In the genomic region with DNA sequence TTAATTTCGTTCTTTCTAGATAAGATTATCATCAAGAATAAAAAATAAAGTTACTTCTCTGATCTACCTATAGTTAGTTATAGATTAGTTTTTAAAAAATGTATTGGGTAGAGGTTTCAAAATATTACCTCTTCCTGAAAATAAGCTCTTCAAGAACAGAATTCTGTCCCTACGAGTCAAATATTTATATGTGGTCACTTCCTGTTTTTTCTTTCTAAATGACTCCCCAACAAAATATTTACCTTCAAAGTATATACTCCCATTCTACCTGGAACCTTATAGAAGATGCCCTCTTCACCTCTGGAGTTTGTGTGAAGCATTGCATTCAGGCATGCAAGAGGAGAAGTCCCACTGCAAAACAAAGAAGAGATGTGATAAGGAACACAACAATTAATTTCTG, we compare ENCODE assay signal across 23 cellular contexts.
"Had no signal": no experiment of that assay in that cellular context is flagged by ENCODE, and none has a peak within 500 bp of the region (broad histone marks: within the 10 kb centered on the region; RNA-seq: fewer than 3 reads in every experiment).

No MANE protein-coding gene starts in this region.

- H3K4me1 Mint-ChIP-seq: WTC11 had no signal

- FAIRE-seq: keratinocyte, pancreas had no signal

- ATAC-seq: activated CD8-positive, alpha-beta memory T cell treated with anti-CD3 and anti-CD28 coated beads, Interleukin-2, amount 10 ng/mL, durations not matched to agents 7 days and 5 days; gastroesophageal sphincter; left colon; pancreas; psoas muscle; right cardiac atrium; WTC11 had no signal

- H3K9me3 Mint-ChIP-seq: activated CD4-positive, alpha-beta memory T cell treated with anti-CD3 and anti-CD28 coated beads, Interleukin-2, amount 10 ng/mL, durations not matched to agents 7 days and 5 days; activated naive CD8-positive, alpha-beta T cell treated with anti-CD3 and anti-CD28 coated beads, Interleukin-2, amount 10 ng/mL, durations not matched to agents 7 days and 5 days; memory B cell; stimulated activated naive CD8-positive, alpha-beta T cell treated with anti-CD3 and anti-CD28 coated beads, Interleukin-15, Interleukin-2, amounts not matched to agents 100 ng/mL and 50 ng/mL, for 24 hours had no signal

- H3K27me3 Mint-ChIP-seq: activated CD4-positive, alpha-beta memory T cell treated with anti-CD3 and anti-CD28 coated beads, Interleukin-2, amount 10 ng/mL, durations not matched to agents 7 days and 5 days; activated CD8-positive, alpha-beta memory T cell treated with anti-CD3 and anti-CD28 coated beads, Interleukin-2, amount 10 ng/mL, durations not matched to agents 7 days and 5 days; activated naive CD8-positive, alpha-beta T cell treated with anti-CD3 and anti-CD28 coated beads, Interleukin-2, amount 10 ng/mL, durations not matched to agents 7 days and 5 days; memory B cell; stimulated activated naive CD8-positive, alpha-beta T cell treated with anti-CD3 and anti-CD28 coated beads, Interleukin-15, Interleukin-2, amounts not matched to agents 100 ng/mL and 50 ng/mL, for 24 hours had no signal

- H3K27ac ChIP-seq: epithelial cell of prostate, gastroesophageal sphincter, pancreas, psoas muscle, tibial artery had no signal

- DNase-seq: activated CD4-positive, alpha-beta memory T cell treated with anti-CD3 and anti-CD28 coated beads, Interleukin-2, amount 10 ng/mL, durations not matched to agents 7 days and 5 days; activated CD8-positive, alpha-beta memory T cell treated with anti-CD3 and anti-CD28 coated beads, Interleukin-2, amount 10 ng/mL, durations not matched to agents 7 days and 5 days; activated naive CD8-positive, alpha-beta T cell treated with anti-CD3 and anti-CD28 coated beads, Interleukin-2, amount 10 ng/mL, durations not matched to agents 7 days and 5 days; activated T-cell treated with anti-CD3 and anti-CD28 coated beads for 4 hours; amygdala; cortex of kidney; endodermal cell; head of caudate nucleus; left colon; nephron progenitor cell; pancreas; psoas muscle; right cardiac atrium; stimulated activated CD4-positive, alpha-beta T cell treated with anti-CD3 and anti-CD28 coated beads, Interleukin-4, amount 100 ng/mL, for 4 hours; SW 1271; T1000; tibial artery had no signal

- H3K4me3 ChIP-seq: gastroesophageal sphincter, pancreas, psoas muscle, tibial artery had no signal

- H3K4me1 ChIP-seq: gastroesophageal sphincter, pancreas, psoas muscle, tibial artery had no signal

- H3K27ac Mint-ChIP-seq: activated CD4-positive, alpha-beta memory T cell treated with anti-CD3 and anti-CD28 coated beads, Interleukin-2, amount 10 ng/mL, durations not matched to agents 7 days and 5 days; activated CD8-positive, alpha-beta memory T cell treated with anti-CD3 and anti-CD28 coated beads, Interleukin-2, amount 10 ng/mL, durations not matched to agents 7 days and 5 days; activated naive CD8-positive, alpha-beta T cell treated with anti-CD3 and anti-CD28 coated beads, Interleukin-2, amount 10 ng/mL, durations not matched to agents 7 days and 5 days; endodermal cell; memory B cell; nephron progenitor cell; stimulated activated naive CD8-positive, alpha-beta T cell treated with anti-CD3 and anti-CD28 coated beads, Interleukin-15, Interleukin-2, amounts not matched to agents 100 ng/mL and 50 ng/mL, for 24 hours; WTC11 had no signal

- H3K9me3 ChIP-seq: gastroesophageal sphincter, pancreas, psoas muscle, tibial artery had no signal

- H3K27me3 ChIP-seq: gastroesophageal sphincter, pancreas, tibial artery had no signal

- H3K4me3 Mint-ChIP-seq: activated CD4-positive, alpha-beta memory T cell treated with anti-CD3 and anti-CD28 coated beads, Interleukin-2, amount 10 ng/mL, durations not matched to agents 7 days and 5 days; activated CD8-positive, alpha-beta memory T cell treated with anti-CD3 and anti-CD28 coated beads, Interleukin-2, amount 10 ng/mL, durations not matched to agents 7 days and 5 days; activated naive CD8-positive, alpha-beta T cell treated with anti-CD3 and anti-CD28 coated beads, Interleukin-2, amount 10 ng/mL, durations not matched to agents 7 days and 5 days; endodermal cell; memory B cell; nephron progenitor cell; stimulated activated naive CD8-positive, alpha-beta T cell treated with anti-CD3 and anti-CD28 coated beads, Interleukin-15, Interleukin-2, amounts not matched to agents 100 ng/mL and 50 ng/mL, for 24 hours; WTC11 had no signal
